7 cellular contexts compared by ENCODE assay signal in genomic region chr11:58807358-58807757, GRCh38. TPM values are rescaled to one million over a fixed set of nuclear protein-coding genes. Genes with fewer than 3 reads are reported as not detected.
"Had no signal": no experiment of that assay in that cellular context is flagged by ENCODE, and none has a peak within 500 bp of the region (broad histone marks: within the 10 kb centered on the region; RNA-seq: fewer than 3 reads in every experiment).

No MANE protein-coding gene starts in this region.

- DNase-seq: GOT3, H7, HFFc6, KBM-7 had no signal

- H3K27ac Mint-ChIP-seq: HFFc6, IgD-negative memory B cell had no signal

- H3K4me3 Mint-ChIP-seq: HFFc6, IgD-negative memory B cell had no signal

- ATAC-seq: HCT116, HepG2 had no signal

- H3K36me3 Mint-ChIP-seq: IgD-negative memory B cell had no signal

- H3K4me1 Mint-ChIP-seq: IgD-negative memory B cell had no signal

RNA-seq across cellular contexts. Expression of gene GLYATL2, which starts 37.1 kb away (rescaled TPM):
- total RNA-seq: H7, HepG2 had no signal
